In the genomic region with DNA sequence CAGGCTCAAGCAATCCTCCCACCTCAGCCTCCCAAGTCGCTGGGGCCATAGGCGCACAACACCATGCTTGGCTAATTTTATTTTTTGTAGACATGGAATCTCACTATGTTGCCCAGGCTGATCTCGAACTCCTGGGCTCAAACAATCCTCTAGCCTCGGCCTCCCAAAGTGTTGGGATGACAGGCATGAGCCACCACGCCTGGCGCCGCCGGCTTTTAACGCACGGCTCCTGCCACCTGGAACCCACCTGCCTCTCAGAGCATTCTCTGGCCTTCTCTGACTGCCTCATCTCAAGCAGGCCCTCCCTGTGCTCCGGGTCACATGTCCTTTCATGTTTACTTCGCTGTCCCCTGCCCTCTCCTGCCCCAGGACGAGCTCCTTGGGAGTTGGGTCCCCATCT, we compare ENCODE assay signal across 29 cellular contexts. TPM values are rescaled to one million over a fixed set of nuclear protein-coding genes. Genes with fewer than 3 reads are reported as not detected.
"Had no signal": no experiment of that assay in that cellular context is flagged by ENCODE, and none has a peak within 500 bp of the region (broad histone marks: within the 10 kb centered on the region; RNA-seq: fewer than 3 reads in every experiment).

No MANE protein-coding gene starts in this region.

- H3K36me3 ChIP-seq: adrenal gland, SJCRH30 had no signal

- H3K27ac ChIP-seq: adrenal gland, SJCRH30, SK-N-MC had no signal

- H3K4me1 Mint-ChIP-seq: activated CD4-positive, alpha-beta T cell treated with anti-CD3 and anti-CD28 coated beads for 36 hours; activated CD4-positive, alpha-beta T cell treated with anti-CD3 and anti-CD28 coated beads, Interleukin-2, amount 10 ng/mL, durations not matched to agents 7 days and 5 days; brain had no signal

- H3K27me3 ChIP-seq: adrenal gland had no signal

- DNase-seq: activated CD4-positive, alpha-beta memory T cell treated with anti-CD3 and anti-CD28 coated beads for 36 hours; activated CD4-positive, alpha-beta T cell treated with anti-CD3 and anti-CD28 coated beads for 36 hours; activated CD4-positive, alpha-beta T cell treated with anti-CD3 and anti-CD28 coated beads, Interleukin-2, amount 10 ng/mL, durations not matched to agents 7 days and 5 days; activated gamma-delta T cell treated with Interleukin-2 at 50 U/mL for 16 hours; activated naive CD4-positive, alpha-beta T cell treated with anti-CD3 and anti-CD28 coated beads for 36 hours; activated T-cell treated with anti-CD3 and anti-CD28 coated beads, Interleukin-2, amount 50 U/mL, for 1 hour; adrenal gland; cerebellar nuclear complex; NCI-H1092 treated with DMSO at 0.1 percent for 48 hours; NCI-H1417 treated with DMSO at 0.1 percent for 48 hours; NCI-H1694; NCI-H1930; NCI-H2081 treated with DMSO at 0.1 percent for 48 hours; NCI-H226; NCI-H446 treated with DMSO at 0.1 percent for 48 hours; NCI-H524; SHP77; SJCRH30 had no signal

- FAIRE-seq: bronchial epithelial cell, TTC549 had no signal

- H3K4me3 ChIP-seq: adrenal gland, SJCRH30, SK-N-MC had no signal

- H3K9me3 ChIP-seq: adrenal gland, SJCRH30 had no signal

- H3K27ac Mint-ChIP-seq: activated CD4-positive, alpha-beta memory T cell treated with anti-CD3 and anti-CD28 coated beads for 36 hours; activated CD4-positive, alpha-beta T cell treated with anti-CD3 and anti-CD28 coated beads for 36 hours; activated CD4-positive, alpha-beta T cell treated with anti-CD3 and anti-CD28 coated beads, Interleukin-2, amount 10 ng/mL, durations not matched to agents 7 days and 5 days; activated naive CD4-positive, alpha-beta T cell treated with anti-CD3 and anti-CD28 coated beads for 36 hours; activated naive CD4-positive, alpha-beta T cell treated with anti-CD3 and anti-CD28 coated beads, Interleukin-2, amount 50 U/mL, for 72 hours; activated T-helper 1 cell treated with anti-CD3 and anti-CD28 coated beads, Interleukin-12 subunit alpha, Interleukin-12 subunit beta, Interleukin-2, Interleukin-4 antibody, amounts not matched to agents 30 ng/mL and 10 ng/mL and 1 ng/mL, durations not matched to agents 14 hours and 24 hours and 36 hours; T-helper 2 cell treated with Interferon-gamma antibody and Interleukin-4, amounts not matched to agents 5 μg/mL and 100 μg/mL, for 36 hours had no signal

- H3K27me3 Mint-ChIP-seq: activated CD4-positive, alpha-beta memory T cell treated with anti-CD3 and anti-CD28 coated beads for 36 hours; activated CD4-positive, alpha-beta T cell treated with anti-CD3 and anti-CD28 coated beads for 36 hours; activated CD4-positive, alpha-beta T cell treated with anti-CD3 and anti-CD28 coated beads, Interleukin-2, amount 10 ng/mL, durations not matched to agents 7 days and 5 days; brain had no signal

- H3K4me3 Mint-ChIP-seq: activated CD4-positive, alpha-beta memory T cell treated with anti-CD3 and anti-CD28 coated beads for 36 hours; activated CD4-positive, alpha-beta T cell treated with anti-CD3 and anti-CD28 coated beads for 36 hours; activated CD4-positive, alpha-beta T cell treated with anti-CD3 and anti-CD28 coated beads, Interleukin-2, amount 10 ng/mL, durations not matched to agents 7 days and 5 days; activated naive CD4-positive, alpha-beta T cell treated with anti-CD3 and anti-CD28 coated beads for 36 hours; activated T-helper 1 cell treated with anti-CD3 and anti-CD28 coated beads, Interleukin-12 subunit alpha, Interleukin-12 subunit beta, Interleukin-2, Interleukin-4 antibody, amounts not matched to agents 30 ng/mL and 10 ng/mL and 1 ng/mL, durations not matched to agents 14 hours and 24 hours and 36 hours; brain; T-helper 2 cell treated with Interferon-gamma antibody and Interleukin-4, amounts not matched to agents 5 μg/mL and 100 μg/mL, for 36 hours had no signal

- H3K4me1 ChIP-seq: adrenal gland had no signal

- H3K36me3 Mint-ChIP-seq: activated CD4-positive, alpha-beta memory T cell treated with anti-CD3 and anti-CD28 coated beads for 36 hours; activated naive CD4-positive, alpha-beta T cell treated with anti-CD3 and anti-CD28 coated beads, Interleukin-2, amount 50 U/mL, for 72 hours had no signal

- ATAC-seq: activated CD4-positive, alpha-beta T cell treated with anti-CD3 and anti-CD28 coated beads for 36 hours; activated CD4-positive, CD25-positive, alpha-beta regulatory T cell treated with anti-CD3 and anti-CD28 coated beads, Interleukin-2, amount 50 U/mL, for 24 hours; activated naive CD4-positive, alpha-beta T cell treated with anti-CD3 and anti-CD28 coated beads, Interleukin-2, amount 50 U/mL, for 72 hours; Panc1 had no signal

- H3K9me3 Mint-ChIP-seq: activated CD4-positive, alpha-beta memory T cell treated with anti-CD3 and anti-CD28 coated beads for 36 hours; activated CD4-positive, alpha-beta T cell treated with anti-CD3 and anti-CD28 coated beads, Interleukin-2, amount 10 ng/mL, durations not matched to agents 7 days and 5 days; activated naive CD4-positive, alpha-beta T cell treated with anti-CD3 and anti-CD28 coated beads for 36 hours; activated naive CD4-positive, alpha-beta T cell treated with anti-CD3 and anti-CD28 coated beads, Interleukin-2, amount 50 U/mL, for 72 hours; activated T-helper 1 cell treated with anti-CD3 and anti-CD28 coated beads, Interleukin-12 subunit alpha, Interleukin-12 subunit beta, Interleukin-2, Interleukin-4 antibody, amounts not matched to agents 30 ng/mL and 10 ng/mL and 1 ng/mL, durations not matched to agents 14 hours and 24 hours and 36 hours; brain; T-helper 2 cell treated with Interferon-gamma antibody and Interleukin-4, amounts not matched to agents 5 μg/mL and 100 μg/mL, for 36 hours had no signal

RNA-seq across cellular contexts. Expression of gene CASKIN1, which starts 10.3 kb away (rescaled TPM):
- total RNA-seq: M059J, RPMI7951 had no signal
